ENCODE assay signal across 18 cellular contexts in genomic region chr14:95119336-95119735, GRCh38. TPM values are rescaled to one million over a fixed set of nuclear protein-coding genes. Genes with fewer than 3 reads are reported as not detected.
A peak's percentile ranks its signal among the peaks of the same experiment; 100 is the strongest.
DNase-seq lines count a peak whose midpoint lies in the region; TF ChIP-seq lines count a peak whose summit lies in the region.
"Had no signal": no experiment of that assay in that cellular context is flagged by ENCODE, and none has a peak within 500 bp of the region (broad histone marks: within the 10 kb centered on the region; RNA-seq: fewer than 3 reads in every experiment).

No MANE protein-coding gene starts in this region.

- TF ChIP-seq CTCF in neural crest cell (conservative IDR thresholded peaks at IDR 0.05), result no peak

- H3K4me3 Mint-ChIP-seq in neural crest cell, result no peak overlapping the region
- H3K4me3 Mint-ChIP-seq in activated CD4-positive, alpha-beta memory T cell treated with anti-CD3 and anti-CD28 coated beads for 36 hours, result no peak overlapping the region
- H3K4me3 Mint-ChIP-seq: CD4-positive, alpha-beta T cell had no signal

- H3K27me3 Mint-ChIP-seq in neural crest cell (ENCODE audit: low read depth), result no peaks in the 10 kb centered on the region
- no peaks in the 10 kb centered on the region for H3K27me3 Mint-ChIP-seq in activated CD4-positive, alpha-beta memory T cell treated with anti-CD3 and anti-CD28 coated beads for 36 hours
- H3K27me3 Mint-ChIP-seq: CD4-positive, alpha-beta T cell had no signal

- POLR2A ChIA-PET in activated CD4-positive, alpha-beta memory T cell treated with anti-CD3 and anti-CD28 coated beads for 36 hours (lab: Charles Lee), result no interaction called here

- DNase-seq in globus pallidus (ENCODE audit: low spot score), result peak; percentile 96
- DNase-seq in neural crest cell (ENCODE audit: low read depth, low spot score), result no peak
- no peak for DNase-seq in hepatic stellate cell (ENCODE audit: low spot score)
- no peak for DNase-seq in NCI-H82 treated with DMSO at 0.1 percent for 48 hours (lab: John Stamatoyannopoulos, UW; ENCODE audit: unreplicated experiment)
- DNase-seq in activated CD4-positive, alpha-beta memory T cell treated with anti-CD3 and anti-CD28 coated beads for 36 hours, result no peak
- no peak for DNase-seq in NCI-H524 (lab: John Stamatoyannopoulos, UW)
- DNase-seq: BE2C; CD4-positive, alpha-beta T cell; DMS79; KG1; NCI-H1436; NCI-H2029; NCI-H2171; NCI-H446; NCI-H748 treated with DMSO at 0.1 percent for 48 hours; RPMI8226; SIG-M5 had no signal

- CTCF ChIA-PET in activated CD4-positive, alpha-beta memory T cell treated with anti-CD3 and anti-CD28 coated beads for 36 hours (lab: Charles Lee), result interaction anchor here (1.4 kb wide), 1 partner anchor 12 kb away, joined by 3 read pairs; no protein-coding TSS in a partner anchor

- H3K9me3 Mint-ChIP-seq in neural crest cell, result no peaks in the 10 kb centered on the region
- H3K9me3 Mint-ChIP-seq in activated CD4-positive, alpha-beta memory T cell treated with anti-CD3 and anti-CD28 coated beads for 36 hours, result no peaks in the 10 kb centered on the region
- H3K9me3 Mint-ChIP-seq: CD4-positive, alpha-beta T cell had no signal

- H3K27ac ChIP-seq in angular gyrus (ENCODE audit: low read depth, low read length), result peak overlapping the region; percentile 82

- intact Hi-C loops in activated CD4-positive, alpha-beta memory T cell treated with anti-CD3 and anti-CD28 coated beads for 36 hours (cut with micrococcal nuclease), result no loop called here

- peak overlapping the region; percentile 0 for H3K27ac Mint-ChIP-seq in neural crest cell (ENCODE audit: unreplicated experiment)
- no peak overlapping the region for H3K27ac Mint-ChIP-seq in activated CD4-positive, alpha-beta memory T cell treated with anti-CD3 and anti-CD28 coated beads for 36 hours
- H3K27ac Mint-ChIP-seq: CD4-positive, alpha-beta T cell had no signal

- peaks cover 40% of the 10 kb centered on the region for H3K4me1 Mint-ChIP-seq in neural crest cell
- H3K4me1 Mint-ChIP-seq in activated CD4-positive, alpha-beta memory T cell treated with anti-CD3 and anti-CD28 coated beads for 36 hours (ENCODE audit: low read depth), result peaks cover 2% of the 10 kb centered on the region

- peaks cover 29% of the 10 kb centered on the region for H3K36me3 Mint-ChIP-seq in neural crest cell (ENCODE audit: low read depth)
- peaks cover 35% of the 10 kb centered on the region for H3K36me3 Mint-ChIP-seq in activated CD4-positive, alpha-beta memory T cell treated with anti-CD3 and anti-CD28 coated beads for 36 hours

RNA-seq across cellular contexts. Expression of gene DICER1, which starts 38.0 kb away (rescaled TPM):
- total RNA-seq in neural crest cell, result 104 and 115 TPM in 2 replicates
- 10 to 100 TPM; 39.9 to 40.9 TPM for total RNA-seq in activated CD4-positive, alpha-beta memory T cell treated with anti-CD3 and anti-CD28 coated beads for 36 hours
